20 cellular contexts compared by ENCODE assay signal in the genomic region with DNA sequence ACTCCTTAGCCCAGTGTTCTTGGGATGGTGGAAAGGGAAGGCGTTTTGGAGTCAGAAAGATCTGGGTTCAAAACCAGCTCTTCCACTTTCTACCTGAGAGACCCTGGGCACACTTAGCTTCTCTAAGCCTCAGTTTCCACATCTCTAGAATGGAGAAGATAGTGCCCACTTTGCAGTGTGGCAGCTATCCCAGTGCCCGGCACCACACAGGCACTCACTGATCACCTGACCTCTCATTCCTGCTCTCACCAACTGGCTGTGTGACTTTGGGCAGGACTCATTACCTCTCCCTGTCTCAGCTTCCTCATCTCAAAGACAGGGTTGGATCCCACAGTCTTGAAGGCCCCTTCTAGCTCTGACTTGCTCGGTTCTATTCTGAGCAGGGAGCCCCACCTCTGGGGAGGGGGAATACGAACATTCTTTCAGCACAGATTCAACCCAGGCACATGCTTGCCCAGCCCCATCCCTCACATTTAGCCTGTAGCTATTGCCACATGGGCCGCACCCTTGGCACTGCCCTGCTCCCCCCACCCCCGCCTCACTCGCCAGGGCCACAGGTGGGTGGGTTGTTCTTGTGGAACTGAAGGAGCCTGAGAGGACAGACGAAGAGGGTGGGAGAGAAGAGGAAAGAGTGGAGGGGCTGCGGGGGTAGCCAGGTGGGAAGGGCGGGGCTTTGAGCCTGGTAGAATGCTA. TPM values are rescaled to one million over a fixed set of nuclear protein-coding genes. Genes with fewer than 3 reads are reported as not detected.
DNase-seq lines count a peak whose midpoint lies in the region; ATAC-seq and TF ChIP-seq lines count a peak whose summit lies in the region.
"Had no signal": no experiment of that assay in that cellular context is flagged by ENCODE, and none has a peak within 500 bp of the region (broad histone marks: within the 10 kb centered on the region; RNA-seq: fewer than 3 reads in every experiment).

No MANE protein-coding gene starts in this region.

- H4K8ac ChIP-seq in neuronal stem cell (ENCODE audit: low read depth, low read length) = no peak overlapping the region

- H2BK12ac ChIP-seq in neuronal stem cell (ENCODE audit: low read length) = peak overlapping the region; percentile 7

- no peak overlapping the region for H3K4me3 ChIP-seq in neuronal stem cell (ENCODE audit: low read length in 2 of 2)
- no peak overlapping the region; the same call in 1 of the 2 replicates for H3K4me3 ChIP-seq in SJCRH30

- peak overlapping the region; percentile 28 for H2BK15ac ChIP-seq in neuronal stem cell (ENCODE audit: low read length)

- H3K27me3 Mint-ChIP-seq in CD14-positive monocyte (ENCODE audit: low read depth in 3 of 3) = peaks cover 39 to 51% (median 47%) of the 10 kb centered on the region in 3 donors
- peaks cover 40% of the 10 kb centered on the region for H3K27me3 Mint-ChIP-seq in glutamatergic neuron (ENCODE audit: unreplicated experiment)

- H3K4me1 Mint-ChIP-seq in CD14-positive monocyte (peaks cover 48% of the 10 kb centered on the region), glutamatergic neuron (ENCODE audit: low read depth, unreplicated experiment) (peaks cover 5% of the 10 kb centered on the region)
- H3K4me1 Mint-ChIP-seq: activated CD8-positive, alpha-beta memory T cell treated with anti-CD3 and anti-CD28 coated beads, Interleukin-2, amount 10 ng/mL, durations not matched to agents 7 days and 5 days had no signal

- ATAC-seq in GM19397 (IDR thresholded peaks at IDR 0.05; ENCODE audit: unreplicated experiment) (no peak), Right ventricle myocardium inferior (no peak)
- ATAC-seq: activated CD4-positive, CD25-positive, alpha-beta regulatory T cell treated with anti-CD3 and anti-CD28 coated beads, Interleukin-2, amount 50 U/mL, for 24 hours; activated CD8-positive, alpha-beta memory T cell treated with anti-CD3 and anti-CD28 coated beads, Interleukin-2, amount 10 ng/mL, durations not matched to agents 7 days and 5 days; stimulated activated memory B cell treated with anti-CD40 and anti-IgM and Interleukin-4, amounts not matched to agents 10 μg/mL and 1 μg/mL and 100 μg/mL, for 72 hours had no signal

- H3K18ac ChIP-seq in neuronal stem cell (ENCODE audit: low read length) = peak overlapping the region; percentile 41

- H2AK5ac ChIP-seq in neuronal stem cell (ENCODE audit: low read depth, low read length) = peak overlapping the region; percentile 87

- no peaks in the 10 kb centered on the region for H3K79me1 ChIP-seq in neuronal stem cell (ENCODE audit: low read depth, low read length)

- peak overlapping the region; percentile 24 for H4K91ac ChIP-seq in neuronal stem cell (ENCODE audit: low read depth, low read length, poor library complexity)

- H3K4me3 Mint-ChIP-seq in CD14-positive monocyte (peak overlapping the region; percentile 24 to 53), glutamatergic neuron (ENCODE audit: unreplicated experiment) (peak overlapping the region; percentile 32)
- H3K4me3 Mint-ChIP-seq: activated CD8-positive, alpha-beta memory T cell treated with anti-CD3 and anti-CD28 coated beads, Interleukin-2, amount 10 ng/mL, durations not matched to agents 7 days and 5 days; stimulated activated memory B cell treated with anti-CD40 and anti-IgM and Interleukin-4, amounts not matched to agents 10 μg/mL and 1 μg/mL and 100 μg/mL, for 72 hours had no signal

- no peak overlapping the region for H2BK5ac ChIP-seq in neuronal stem cell (ENCODE audit: low read length)

- H3K36me3 Mint-ChIP-seq in CD14-positive monocyte = peaks cover 0 to 16% of the 10 kb centered on the region in 2 donors
- H3K36me3 Mint-ChIP-seq in glutamatergic neuron (ENCODE audit: unreplicated experiment) = no peaks in the 10 kb centered on the region
- H3K36me3 Mint-ChIP-seq: activated CD8-positive, alpha-beta memory T cell treated with anti-CD3 and anti-CD28 coated beads, Interleukin-2, amount 10 ng/mL, durations not matched to agents 7 days and 5 days; CD4-positive, alpha-beta memory T cell; stimulated activated memory B cell treated with anti-CD40 and anti-IgM and Interleukin-4, amounts not matched to agents 10 μg/mL and 1 μg/mL and 100 μg/mL, for 72 hours had no signal

- peaks cover 0 to 9% (median 4%) of the 10 kb centered on the region in 7 donors for H3K9me3 Mint-ChIP-seq in CD14-positive monocyte
- peaks cover 6% of the 10 kb centered on the region for H3K9me3 Mint-ChIP-seq in glutamatergic neuron (ENCODE audit: unreplicated experiment)
- H3K9me3 Mint-ChIP-seq: stimulated activated memory B cell treated with anti-CD40 and anti-IgM and Interleukin-4, amounts not matched to agents 10 μg/mL and 1 μg/mL and 100 μg/mL, for 72 hours had no signal

- peak; percentile 30 for DNase-seq in CD14-positive monocyte (ENCODE audit: low spot score)
- DNase-seq in RWPE1 (ENCODE audit: low spot score) = peak; percentile 63
- no peak for DNase-seq in glutamatergic neuron
- DNase-seq in neuronal stem cell (ENCODE audit: low spot score) = no peak
- no peak for DNase-seq in SJCRH30
- DNase-seq in activated naive CD4-positive, alpha-beta T cell treated with Interleukin-2 at 50 U/mL for 16 hours = no peak
- no peak for DNase-seq in Right ventricle myocardium inferior (ENCODE audit: missing footprints)
- DNase-seq: activated CD8-positive, alpha-beta memory T cell treated with anti-CD3 and anti-CD28 coated beads, Interleukin-2, amount 10 ng/mL, durations not matched to agents 7 days and 5 days; activated effector memory CD4-positive, alpha-beta T cell treated with Interleukin-2 at 50 U/mL for 16 hours; aorta; CD4-positive, alpha-beta memory T cell; DMS79; KG1; NCI-H1105; NCI-H2227 treated with DMSO at 0.1 percent for 48 hours; SHP77; T-helper 2 cell had no signal

- peak overlapping the region; percentile 70 for H3K23ac ChIP-seq in neuronal stem cell (ENCODE audit: low read depth, low read length, poor library complexity)

- no CpG with 5 or more reads among the region's 10 CpGs for WGBS in neuronal stem cell (ENCODE audit: extremely low coverage in 2 of 2, insufficient read length in 2 of 2, insufficient replicate concordance in 1 of 2), 2 donors

- H3K27ac Mint-ChIP-seq in CD14-positive monocyte = no peak overlapping the region
- no peak overlapping the region for H3K27ac Mint-ChIP-seq in glutamatergic neuron (ENCODE audit: unreplicated experiment)
- H3K27ac Mint-ChIP-seq: activated CD8-positive, alpha-beta memory T cell treated with anti-CD3 and anti-CD28 coated beads, Interleukin-2, amount 10 ng/mL, durations not matched to agents 7 days and 5 days; stimulated activated memory B cell treated with anti-CD40 and anti-IgM and Interleukin-4, amounts not matched to agents 10 μg/mL and 1 μg/mL and 100 μg/mL, for 72 hours had no signal

- CTCF ChIA-PET in RWPE1 (lab: Yijun Ruan, JAX) = no interaction called here

- H3K4me2 ChIP-seq in neuronal stem cell (ENCODE audit: insufficient read depth, low read length, poor library complexity, severe bottlenecking) = no peak overlapping the region

- H3K27me3 ChIP-seq in neuronal stem cell (ENCODE audit: control insufficient read depth in 3 of 3, insufficient read depth in 3 of 3, low read depth in 1 of 3, low read length in 3 of 3) (peaks cover 0 to 30% (median 24%) of the 10 kb centered on the region in 3 experiments), SJCRH30 (no peaks in the 10 kb centered on the region)

- intact Hi-C loops in CD14-positive monocyte (cut with micrococcal nuclease) (loop anchor here in 1 of 2 donors (5.0 kb wide), 1 partner anchor 36 kb away; no protein-coding TSS in a partner anchor), Right ventricle myocardium inferior (cut with DNase I) (no loop called here)

- H3K27ac ChIP-seq in RWPE1 = peak overlapping the region; percentile 85
- no peak overlapping the region for H3K27ac ChIP-seq in neuronal stem cell (replicated peaks; ENCODE audit: low read length)
- H3K27ac ChIP-seq in SJCRH30 = no peak overlapping the region

- H3K14ac ChIP-seq in neuronal stem cell (ENCODE audit: low read length) = no peak overlapping the region

- no peak overlapping the region for H2AFZ ChIP-seq in neuronal stem cell (ENCODE audit: low read length)

- H3K36me3 ChIP-seq in neuronal stem cell (replicated peaks in 1 of 2; ENCODE audit: control insufficient read depth in 2 of 2, insufficient read depth in 2 of 2, low read length in 2 of 2) (no peaks in the 10 kb centered on the region), SJCRH30 (no peaks in the 10 kb centered on the region)

- POLR2A ChIA-PET in RWPE1 (lab: Yijun Ruan, JAX; ENCODE audit: low non-redundant PET) = interaction anchor here (0.7 to 0.8 kb wide), 2 partner anchors 110 to 177 kb away, joined by 3 to 4 read pairs; no protein-coding TSS in a partner anchor

- peak overlapping the region; percentile 18 for H2BK120ac ChIP-seq in neuronal stem cell (ENCODE audit: low read depth, low read length)

- H3K9me3 ChIP-seq in neuronal stem cell (replicated peaks in 1 of 2; ENCODE audit: control insufficient read depth in 2 of 2, insufficient read depth in 1 of 2, low read depth in 1 of 2, low read length in 2 of 2) (no peaks in the 10 kb centered on the region), SJCRH30 (replicated peaks) (no peaks in the 10 kb centered on the region)

- H3K4me1 ChIP-seq in neuronal stem cell (ENCODE audit: control insufficient read depth in 2 of 2, insufficient read depth in 1 of 2, low read depth in 1 of 2, low read length in 2 of 2) = peaks cover 24 to 26% of the 10 kb centered on the region in 2 donors
- peaks cover 8% of the 10 kb centered on the region; the same call in 1 of the 2 replicates for H3K4me1 ChIP-seq in SJCRH30

- TF ChIP-seq CTCF in CD14-positive monocyte (IDR thresholded peaks at IDR 0.05) = no peak
- no peak for TF ChIP-seq CTCF in RWPE1 (conservative IDR thresholded peaks at IDR 0.05; ENCODE audit: low read depth)
- no peak for TF ChIP-seq CTCF in glutamatergic neuron (IDR thresholded peaks at IDR 0.05; ENCODE audit: partially characterized antibody, unreplicated experiment)

- H3K4ac ChIP-seq in neuronal stem cell (ENCODE audit: low read length) = no peak overlapping the region

- H3K9ac ChIP-seq in neuronal stem cell (ENCODE audit: low read depth, low read length, poor library complexity) = no peak overlapping the region

RNA-seq across cellular contexts. Expression of gene EPHB3, which starts 39.2 kb away (rescaled TPM):
- polyA plus RNA-seq in CD14-positive monocyte = 1 to 10 TPM in 1 of 2 donors, under 1 TPM in 1; 0.80 to 1.2 TPM
- total RNA-seq in glutamatergic neuron (ENCODE audit: unreplicated experiment) (5.0 TPM), Right ventricle myocardium inferior (1.6 TPM)
- polyA plus RNA-seq in neuronal stem cell (2013, experiment 1 of 2) = 3.8 TPM
- polyA plus RNA-seq in neuronal stem cell (2013, experiment 2 of 2) = 4.3 TPM
- 16.4 and 16.6 TPM in 2 replicates for total RNA-seq in SJCRH30 (2014; rRNA removed; shearing (Covaris generic))
- total RNA-seq: activated CD8-positive, alpha-beta memory T cell treated with anti-CD3 and anti-CD28 coated beads, Interleukin-2, amount 10 ng/mL, durations not matched to agents 7 days and 5 days had no signal

Comparison
In these comparisons a context has a peak if more than half of its experiments do, and no peak if none do; other contexts are left out.
1. DNase-seq: peak in CD14-positive monocyte (single experiment) and RWPE1 (single experiment); none in glutamatergic neuron (single experiment), neuronal stem cell (single experiment), SJCRH30 (0 of 2), activated naive CD4-positive, alpha-beta T cell treated with Interleukin-2 at 50 U/mL for 16 hours (single experiment) and Right ventricle myocardium inferior (single experiment).